11 cellular contexts compared by ENCODE assay signal in genomic region chr2:232421189-232421785, GRCh38. TPM values are rescaled to one million over a fixed set of nuclear protein-coding genes. Genes with fewer than 3 reads are reported as not detected.
DNase-seq lines count a peak whose midpoint lies in the region; ATAC-seq lines count a peak whose summit lies in the region.
"Had no signal": no experiment of that assay in that cellular context is flagged by ENCODE, and none has a peak within 500 bp of the region (broad histone marks: within the 10 kb centered on the region; RNA-seq: fewer than 3 reads in every experiment).

No MANE protein-coding gene starts in this region.

- no peak overlapping the region for H3K27ac Mint-ChIP-seq in activated T-cell treated with anti-CD3 and anti-CD28 coated beads, Interleukin-2, amount 50 U/mL, for 72 hours
- H3K27ac Mint-ChIP-seq in stimulated activated effector memory CD8-positive, alpha-beta T cell treated with anti-CD3 and anti-CD28 coated beads, Interleukin-12 subunit alpha, Interleukin-12 subunit beta, amount 100 ng/mL, for 72 hours, result no peak overlapping the region

- DNase-seq in activated T-cell treated with anti-CD3 and anti-CD28 coated beads, Interleukin-2, amount 50 U/mL, for 72 hours, result no peak
- DNase-seq in activated T-cell treated with anti-CD3 and anti-CD28 coated beads, Interleukin-2, amount 50 U/mL, for 48 hours, result no peak
- DNase-seq in astrocyte of the hippocampus (ENCODE audit: low read depth, low spot score), result peak; percentile 16
- DNase-seq in left kidney (ENCODE audit: low read depth, low spot score), result peak; percentile 64
- DNase-seq in stimulated activated effector memory CD8-positive, alpha-beta T cell treated with anti-CD3 and anti-CD28 coated beads, Interleukin-12 subunit alpha, Interleukin-12 subunit beta, amount 100 ng/mL, for 72 hours (ENCODE audit: low spot score in 2 of 2), result no peak
- DNase-seq: activated T-cell treated with anti-CD3 and anti-CD28 coated beads for 4 hours, cerebellar nuclear complex had no signal

- peaks cover 40% of the 10 kb centered on the region for H3K27me3 Mint-ChIP-seq in activated T-cell treated with anti-CD3 and anti-CD28 coated beads, Interleukin-2, amount 50 U/mL, for 72 hours (ENCODE audit: low read depth)

- H3K4me1 Mint-ChIP-seq in activated T-cell treated with anti-CD3 and anti-CD28 coated beads, Interleukin-2, amount 50 U/mL, for 72 hours (ENCODE audit: low read depth), result no peaks in the 10 kb centered on the region
- peaks cover 12% of the 10 kb centered on the region for H3K4me1 Mint-ChIP-seq in stimulated activated effector memory CD8-positive, alpha-beta T cell treated with anti-CD3 and anti-CD28 coated beads, Interleukin-12 subunit alpha, Interleukin-12 subunit beta, amount 100 ng/mL, for 72 hours

- peaks cover 1 to 7% of the 10 kb centered on the region in 2 donors for H3K9me3 Mint-ChIP-seq in activated T-cell treated with anti-CD3 and anti-CD28 coated beads, Interleukin-2, amount 50 U/mL, for 72 hours
- H3K9me3 Mint-ChIP-seq in stimulated activated effector memory CD8-positive, alpha-beta T cell treated with anti-CD3 and anti-CD28 coated beads, Interleukin-12 subunit alpha, Interleukin-12 subunit beta, amount 100 ng/mL, for 72 hours, result no peaks in the 10 kb centered on the region

- ATAC-seq in activated T-cell treated with anti-CD3 and anti-CD28 coated beads, Interleukin-2, amount 50 U/mL, for 72 hours (replicated peaks in 1 of 2), result no peak
- ATAC-seq in stimulated activated effector memory CD8-positive, alpha-beta T cell treated with anti-CD3 and anti-CD28 coated beads, Interleukin-12 subunit alpha, Interleukin-12 subunit beta, amount 100 ng/mL, for 72 hours, result no peak
- ATAC-seq in GM19023 (IDR thresholded peaks at IDR 0.05; ENCODE audit: unreplicated experiment) (no peak), HG03025 (IDR thresholded peaks at IDR 0.05; ENCODE audit: low FRiP score, unreplicated experiment) (no peak), HG03442 (IDR thresholded peaks at IDR 0.05; ENCODE audit: unreplicated experiment) (no peak)

- H3K36me3 Mint-ChIP-seq in activated T-cell treated with anti-CD3 and anti-CD28 coated beads, Interleukin-2, amount 50 U/mL, for 72 hours (ENCODE audit: insufficient read depth in 2 of 2), result peaks cover 0 to 7% of the 10 kb centered on the region in 2 donors
- H3K36me3 Mint-ChIP-seq in stimulated activated effector memory CD8-positive, alpha-beta T cell treated with anti-CD3 and anti-CD28 coated beads, Interleukin-12 subunit alpha, Interleukin-12 subunit beta, amount 100 ng/mL, for 72 hours, result no peaks in the 10 kb centered on the region

- H3K4me3 Mint-ChIP-seq in activated T-cell treated with anti-CD3 and anti-CD28 coated beads, Interleukin-2, amount 50 U/mL, for 72 hours, result peak overlapping the region; percentile 34 to 85
- peak overlapping the region; percentile 27 for H3K4me3 Mint-ChIP-seq in stimulated activated effector memory CD8-positive, alpha-beta T cell treated with anti-CD3 and anti-CD28 coated beads, Interleukin-12 subunit alpha, Interleukin-12 subunit beta, amount 100 ng/mL, for 72 hours

RNA-seq across cellular contexts. Expression of gene ALPG, which starts 14.6 kb away (rescaled TPM):
- not detected for total RNA-seq in activated T-cell treated with anti-CD3 and anti-CD28 coated beads, Interleukin-2, amount 50 U/mL, for 72 hours
- total RNA-seq: Daoy had no signal

RNA-seq across cellular contexts. Expression of gene ALPI, which starts 34.7 kb away (rescaled TPM):
- not detected for total RNA-seq in activated T-cell treated with anti-CD3 and anti-CD28 coated beads, Interleukin-2, amount 50 U/mL, for 72 hours
- total RNA-seq: Daoy had no signal

RNA-seq across cellular contexts. Expression of gene ALPP, which starts 42.7 kb away (rescaled TPM):
- total RNA-seq in activated T-cell treated with anti-CD3 and anti-CD28 coated beads, Interleukin-2, amount 50 U/mL, for 72 hours, result not detected
- total RNA-seq: Daoy had no signal

Comparison
In these comparisons a context has a peak if more than half of its experiments do, and no peak if none do; other contexts are left out.
1. DNase-seq: peak in astrocyte of the hippocampus (single experiment) and left kidney (single experiment); none in activated T-cell treated with anti-CD3 and anti-CD28 coated beads, Interleukin-2, amount 50 U/mL, for 72 hours (0 of 2), activated T-cell treated with anti-CD3 and anti-CD28 coated beads, Interleukin-2, amount 50 U/mL, for 48 hours (0 of 2) and stimulated activated effector memory CD8-positive, alpha-beta T cell treated with anti-CD3 and anti-CD28 coated beads, Interleukin-12 subunit alpha, Interleukin-12 subunit beta, amount 100 ng/mL, for 72 hours (0 of 2).